Comparison of ENCODE assay signal across 13 cellular contexts in genomic region chr19:38841180-38841766, GRCh38. TPM values are rescaled to one million over a fixed set of nuclear protein-coding genes. Genes with fewer than 3 reads are reported as not detected.
DNase-seq lines count a peak whose midpoint lies in the region; ATAC-seq and TF ChIP-seq lines count a peak whose summit lies in the region.
"Had no signal": no experiment of that assay in that cellular context is flagged by ENCODE, and none has a peak within 500 bp of the region (broad histone marks: within the 10 kb centered on the region; RNA-seq: fewer than 3 reads in every experiment).

No MANE protein-coding gene starts in this region.

- H3K27ac Mint-ChIP-seq in activated naive CD4-positive, alpha-beta T cell treated with anti-CD3 and anti-CD28 coated beads, Interleukin-2, amount 10 ng/mL, durations not matched to agents 7 days and 5 days: peak overlapping the region; percentile 90
- H3K27ac Mint-ChIP-seq in activated CD4-positive, alpha-beta memory T cell treated with anti-CD3 and anti-CD28 coated beads for 36 hours: peak overlapping the region; percentile 89
- peak overlapping the region; percentile 48 for H3K27ac Mint-ChIP-seq in stimulated activated naive B cell treated with anti-CD40 and anti-IgM and Interleukin-4, amounts not matched to agents 10 μg/mL and 1 μg/mL and 100 μg/mL, for 72 hours

- DNase-seq in activated naive CD4-positive, alpha-beta T cell treated with anti-CD3 and anti-CD28 coated beads, Interleukin-2, amount 10 ng/mL, durations not matched to agents 7 days and 5 days: no peak
- no peak for DNase-seq in activated naive CD4-positive, alpha-beta T cell treated with anti-CD3 and anti-CD28 coated beads, Interleukin-2, amount 50 U/mL, for 16 hours
- no peak for DNase-seq in activated CD4-positive, alpha-beta memory T cell treated with anti-CD3 and anti-CD28 coated beads for 36 hours
- DNase-seq in stimulated activated naive B cell treated with anti-CD40 and anti-IgM and Interleukin-4, amounts not matched to agents 10 μg/mL and 1 μg/mL and 100 μg/mL, for 72 hours: no peak
- DNase-seq in HEK293T (ENCODE audit: extremely low spot score) (no peak), UCSD-AML1 (lab: John Stamatoyannopoulos, UW; ENCODE audit: unreplicated experiment) (no peak)
- DNase-seq: brain microvascular endothelial cell, MM.1S, NCI-H226 had no signal

- H3K9me3 ChIP-seq in gastroesophageal sphincter: no peaks in the 10 kb centered on the region

- H3K4me1 Mint-ChIP-seq in activated naive CD4-positive, alpha-beta T cell treated with anti-CD3 and anti-CD28 coated beads, Interleukin-2, amount 10 ng/mL, durations not matched to agents 7 days and 5 days: peaks cover 65% of the 10 kb centered on the region
- peaks cover 82% of the 10 kb centered on the region for H3K4me1 Mint-ChIP-seq in activated CD4-positive, alpha-beta memory T cell treated with anti-CD3 and anti-CD28 coated beads for 36 hours (ENCODE audit: low read depth)
- H3K4me1 Mint-ChIP-seq in stimulated activated naive B cell treated with anti-CD40 and anti-IgM and Interleukin-4, amounts not matched to agents 10 μg/mL and 1 μg/mL and 100 μg/mL, for 72 hours: peaks cover 47 to 67% of the 10 kb centered on the region in 2 donors

- H3K4me3 Mint-ChIP-seq in activated naive CD4-positive, alpha-beta T cell treated with anti-CD3 and anti-CD28 coated beads, Interleukin-2, amount 10 ng/mL, durations not matched to agents 7 days and 5 days: peak overlapping the region; percentile 61
- H3K4me3 Mint-ChIP-seq in activated CD4-positive, alpha-beta memory T cell treated with anti-CD3 and anti-CD28 coated beads for 36 hours: no peak overlapping the region
- H3K4me3 Mint-ChIP-seq in stimulated activated naive B cell treated with anti-CD40 and anti-IgM and Interleukin-4, amounts not matched to agents 10 μg/mL and 1 μg/mL and 100 μg/mL, for 72 hours: peak overlapping the region in 1 of 2 donors; percentile 41

- H3K27me3 ChIP-seq in gastroesophageal sphincter: no peaks in the 10 kb centered on the region
- H3K27me3 ChIP-seq: brain microvascular endothelial cell had no signal

- ATAC-seq in gastroesophageal sphincter: no peak
- ATAC-seq in stimulated activated naive B cell treated with anti-CD40 and anti-IgM and Interleukin-4, amounts not matched to agents 10 μg/mL and 1 μg/mL and 100 μg/mL, for 72 hours (replicated peaks): no peak
- ATAC-seq in HG03095 (IDR thresholded peaks at IDR 0.05; ENCODE audit: unreplicated experiment): no peak

- TF ChIP-seq POLR2A in gastroesophageal sphincter (IDR thresholded peaks at IDR 0.05): no peak

- H3K27me3 Mint-ChIP-seq in activated naive CD4-positive, alpha-beta T cell treated with anti-CD3 and anti-CD28 coated beads, Interleukin-2, amount 10 ng/mL, durations not matched to agents 7 days and 5 days: peaks cover 4% of the 10 kb centered on the region
- H3K27me3 Mint-ChIP-seq in activated CD4-positive, alpha-beta memory T cell treated with anti-CD3 and anti-CD28 coated beads for 36 hours: no peaks in the 10 kb centered on the region
- H3K27me3 Mint-ChIP-seq in stimulated activated naive B cell treated with anti-CD40 and anti-IgM and Interleukin-4, amounts not matched to agents 10 μg/mL and 1 μg/mL and 100 μg/mL, for 72 hours: no peaks in the 10 kb centered on the region

- peaks cover 0 to 57% (median 0%) of the 10 kb centered on the region in 3 donors for H3K4me1 ChIP-seq in gastroesophageal sphincter

- peaks cover 86% of the 10 kb centered on the region for H3K36me3 Mint-ChIP-seq in activated naive CD4-positive, alpha-beta T cell treated with anti-CD3 and anti-CD28 coated beads, Interleukin-2, amount 10 ng/mL, durations not matched to agents 7 days and 5 days
- peaks cover 87% of the 10 kb centered on the region for H3K36me3 Mint-ChIP-seq in activated CD4-positive, alpha-beta memory T cell treated with anti-CD3 and anti-CD28 coated beads for 36 hours
- H3K36me3 Mint-ChIP-seq in stimulated activated naive B cell treated with anti-CD40 and anti-IgM and Interleukin-4, amounts not matched to agents 10 μg/mL and 1 μg/mL and 100 μg/mL, for 72 hours: peaks cover 68 to 82% of the 10 kb centered on the region in 2 donors

- peak overlapping the region in 3 of 4 donors; percentile 15 to 48 (median 38) for H3K27ac ChIP-seq in gastroesophageal sphincter
- H3K27ac ChIP-seq: brain microvascular endothelial cell had no signal

- POLR2A ChIA-PET in activated CD4-positive, alpha-beta memory T cell treated with anti-CD3 and anti-CD28 coated beads for 36 hours (lab: Charles Lee): interaction anchor here (1.5 kb wide), 1 partner anchor 8 kb away, joined by 9 read pairs; no protein-coding TSS in a partner anchor
- POLR2A ChIA-PET in HEK293T (lab: Yijun Ruan, JAX): interaction anchor here (2.2 kb wide), 1 partner anchor 10 kb away, joined by 7 read pairs; the partner anchor contains the start of gene ECH1

- no peaks in the 10 kb centered on the region for H3K9me3 Mint-ChIP-seq in activated naive CD4-positive, alpha-beta T cell treated with anti-CD3 and anti-CD28 coated beads, Interleukin-2, amount 10 ng/mL, durations not matched to agents 7 days and 5 days
- H3K9me3 Mint-ChIP-seq in activated CD4-positive, alpha-beta memory T cell treated with anti-CD3 and anti-CD28 coated beads for 36 hours: no peaks in the 10 kb centered on the region
- H3K9me3 Mint-ChIP-seq in stimulated activated naive B cell treated with anti-CD40 and anti-IgM and Interleukin-4, amounts not matched to agents 10 μg/mL and 1 μg/mL and 100 μg/mL, for 72 hours: no peaks in the 10 kb centered on the region

- 69 to 85% methylated on average over 7 to 10 of the region's 12 CpGs for WGBS in gastroesophageal sphincter (ENCODE audit: low coverage in 1 of 2), 2 donors

- H3K36me3 ChIP-seq in gastroesophageal sphincter: peaks cover 0 to 100% of the 10 kb centered on the region in 2 donors

- no peak for TF ChIP-seq CTCF in gastroesophageal sphincter (IDR thresholded peaks at IDR 0.05)

- H3K4me3 ChIP-seq in gastroesophageal sphincter: no peak overlapping the region

- TF ChIP-seq EP300 in gastroesophageal sphincter (IDR thresholded peaks at IDR 0.05): no peak

- CTCF ChIA-PET in activated naive CD4-positive, alpha-beta T cell treated with anti-CD3 and anti-CD28 coated beads, Interleukin-2, amount 10 ng/mL, durations not matched to agents 7 days and 5 days (lab: Charles Lee): interaction anchor here (1.5 kb wide), 1 partner anchor 72 kb away, joined by 4 read pairs; no protein-coding TSS in a partner anchor
- CTCF ChIA-PET in activated CD4-positive, alpha-beta memory T cell treated with anti-CD3 and anti-CD28 coated beads for 36 hours (lab: Charles Lee): interaction anchor here (1.2 to 1.5 kb wide), 3 partner anchors 28 to 89 kb away, joined by 4 to 6 read pairs (median 6); partner anchors contain the start of genes MRPS12 and SARS2
- CTCF ChIA-PET in HEK293T (lab: Yijun Ruan, JAX): no interaction called here

- intact Hi-C loops in activated CD4-positive, alpha-beta memory T cell treated with anti-CD3 and anti-CD28 coated beads for 36 hours (cut with micrococcal nuclease): loop anchor here (5.0 kb wide), 1 partner anchor 204 kb away; no protein-coding TSS in a partner anchor

TF ChIP-seq in HEK293T, 16 proteins besides CTCF, POLR2A, EP300 and RAD21:
- TF ChIP-seq SP1 (IDR thresholded peaks at IDR 0.05) (no peak), CTBP1 (IDR thresholded peaks at IDR 0.05; ENCODE audit: borderline replicate concordance) (no peak), ZNF384 (IDR thresholded peaks at IDR 0.05) (no peak), ELF4 (IDR thresholded peaks at IDR 0.05) (no peak), NFRKB (IDR thresholded peaks at IDR 0.05) (no peak), BHLHE40 (IDR thresholded peaks at IDR 0.05; ENCODE audit: borderline replicate concordance) (no peak), FOXM1 (IDR thresholded peaks at IDR 0.05; ENCODE audit: borderline replicate concordance) (no peak), SUZ12 (IDR thresholded peaks at IDR 0.05) (no peak), HDGF (IDR thresholded peaks at IDR 0.05; ENCODE audit: borderline replicate concordance) (no peak), L3MBTL2 (conservative IDR thresholded peaks at IDR 0.05) (no peak)
- TF ChIP-seq, protein P1, sequence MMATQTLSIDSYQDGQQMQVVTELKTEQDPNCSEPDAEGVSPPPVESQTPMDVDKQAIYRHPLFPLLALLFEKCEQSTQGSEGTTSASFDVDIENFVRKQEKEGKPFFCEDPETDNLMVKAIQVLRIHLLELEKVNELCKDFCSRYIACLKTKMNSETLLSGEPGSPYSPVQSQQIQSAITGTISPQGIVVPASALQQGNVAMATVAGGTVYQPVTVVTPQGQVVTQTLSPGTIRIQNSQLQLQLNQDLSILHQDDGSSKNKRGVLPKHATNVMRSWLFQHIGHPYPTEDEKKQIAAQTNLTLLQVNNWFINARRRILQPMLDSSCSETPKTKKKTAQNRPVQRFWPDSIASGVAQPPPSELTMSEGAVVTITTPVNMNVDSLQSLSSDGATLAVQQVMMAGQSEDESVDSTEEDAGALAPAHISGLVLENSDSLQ (IDR thresholded peaks at IDR 0.05): no peak

RNA-seq across cellular contexts. Expression of gene HNRNPL, which starts 8.5 kb away (rescaled TPM):
- 100 to 1,000 TPM; 646 to 671 TPM for total RNA-seq in activated CD4-positive, alpha-beta memory T cell treated with anti-CD3 and anti-CD28 coated beads for 36 hours
- total RNA-seq in gastroesophageal sphincter: 100 to 1,000 TPM; 173 to 180 (median 174) TPM

RNA-seq across cellular contexts. Expression of gene ECH1, which starts 9.7 kb away (rescaled TPM):
- total RNA-seq in activated CD4-positive, alpha-beta memory T cell treated with anti-CD3 and anti-CD28 coated beads for 36 hours: 100 to 1,000 TPM; 152 to 155 TPM
- total RNA-seq in gastroesophageal sphincter: 100 to 1,000 TPM in 2 of 4 donors, 10 to 100 TPM in 2; 88.3 to 162 (median 110) TPM

RNA-seq across cellular contexts. Expression of gene LGALS4, which starts 28.5 kb away (rescaled TPM):
- under 1 TPM; 0.33 to 0.70 TPM for total RNA-seq in activated CD4-positive, alpha-beta memory T cell treated with anti-CD3 and anti-CD28 coated beads for 36 hours
- total RNA-seq in gastroesophageal sphincter: 1 to 10 TPM in 2 of 4 donors, under 1 TPM in 1, not detected in 1; 0.27 to 1.6 (median 1.1) TPM
- total RNA-seq: endothelial cell of umbilical vein, osteocyte had no signal

RNA-seq across cellular contexts. Expression of gene RINL, which starts 36.8 kb away (rescaled TPM):
- 10 to 100 TPM; 92.6 to 100.0 TPM for total RNA-seq in activated CD4-positive, alpha-beta memory T cell treated with anti-CD3 and anti-CD28 coated beads for 36 hours
- total RNA-seq in gastroesophageal sphincter: 1 to 10 TPM; 1.2 to 8.2 (median 4.1) TPM
- total RNA-seq: osteocyte had no signal

RNA-seq across cellular contexts. Expression of gene LGALS7B, which starts 52.3 kb away (rescaled TPM):
- not detected for total RNA-seq in activated CD4-positive, alpha-beta memory T cell treated with anti-CD3 and anti-CD28 coated beads for 36 hours
- 10 to 100 TPM in 1 of 4 donors, 1 to 10 TPM in 2, not detected in 1; 2.1 to 58.4 (median 9.8) TPM for total RNA-seq in gastroesophageal sphincter
- total RNA-seq: endothelial cell of umbilical vein, osteocyte had no signal
